38 cellular contexts compared by ENCODE assay signal in the genomic region with DNA sequence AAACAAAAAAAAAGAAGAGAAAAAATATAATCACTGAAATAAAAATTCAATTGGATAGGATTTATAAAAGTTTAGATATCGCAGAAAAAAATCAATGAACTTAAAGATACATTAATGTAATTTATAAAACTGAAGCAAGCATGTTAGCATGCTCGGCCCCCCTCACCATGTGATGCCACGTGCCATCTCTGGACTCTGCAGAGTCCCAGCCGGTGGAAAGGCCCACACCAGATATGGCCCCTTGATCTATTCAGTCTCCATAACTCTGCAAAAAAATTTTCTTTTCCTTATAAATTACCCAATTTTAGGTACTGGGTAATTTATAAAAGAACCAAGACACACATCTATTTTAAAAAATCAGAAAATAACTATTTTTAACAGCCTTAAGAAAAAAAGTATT.
"Had no signal": no experiment of that assay in that cellular context is flagged by ENCODE, and none has a peak within 500 bp of the region (broad histone marks: within the 10 kb centered on the region; RNA-seq: fewer than 3 reads in every experiment).

No MANE protein-coding gene starts in this region.

- H3K36me3 Mint-ChIP-seq: activated naive CD4-positive, alpha-beta T cell treated with anti-CD3 and anti-CD28 coated beads, Interleukin-2, amount 10 ng/mL, durations not matched to agents 7 days and 5 days; activated naive CD4-positive, alpha-beta T cell treated with anti-CD3 and anti-CD28 coated beads, Interleukin-2, amount 50 U/mL, for 24 hours; activated naive CD4-positive, alpha-beta T cell treated with anti-CD3 and anti-CD28 coated beads, Interleukin-2, amount 50 U/mL, for 72 hours; activated naive CD8-positive, alpha-beta T cell; activated naive CD8-positive, alpha-beta T cell treated with anti-CD3 and anti-CD28 coated beads for 36 hours; activated naive CD8-positive, alpha-beta T cell treated with anti-CD3 and anti-CD28 coated beads, Interleukin-2, amount 10 ng/mL, durations not matched to agents 7 days and 5 days; brain had no signal

- H3K9me3 ChIP-seq: adrenal gland, ascending aorta, body of pancreas, breast epithelium had no signal

- DNase-seq: activated effector memory CD4-positive, alpha-beta T cell treated with anti-CD3 and anti-CD28 coated beads, Interleukin-2, amount 50 U/mL, for 16 hours; activated effector memory CD4-positive, alpha-beta T cell treated with Interleukin-2 at 50 U/mL for 16 hours; activated gamma-delta T cell; activated gamma-delta T cell treated with Interleukin-2 at 50 U/mL for 16 hours; activated naive CD4-positive, alpha-beta T cell; activated naive CD4-positive, alpha-beta T cell treated with anti-CD3 and anti-CD28 coated beads for 36 hours; activated naive CD4-positive, alpha-beta T cell treated with anti-CD3 and anti-CD28 coated beads, Interleukin-2, amount 10 ng/mL, durations not matched to agents 7 days and 5 days; activated naive CD4-positive, alpha-beta T cell treated with anti-CD3 and anti-CD28 coated beads, Interleukin-2, amount 50 U/mL, for 16 hours; activated naive CD4-positive, alpha-beta T cell treated with Interleukin-2 at 50 U/mL for 16 hours; activated naive CD8-positive, alpha-beta T cell treated with anti-CD3 and anti-CD28 coated beads for 36 hours; activated naive CD8-positive, alpha-beta T cell treated with anti-CD3 and anti-CD28 coated beads, Interleukin-2, amount 10 ng/mL, durations not matched to agents 7 days and 5 days; activated naive CD8-positive, alpha-beta T cell treated with anti-CD3 and anti-CD28 coated beads, Interleukin-2, amount 50 U/mL, for 24 hours; activated T-cell treated with anti-CD3 and anti-CD28 coated beads, Interleukin-2, amount 50 U/mL, for 1 hour; activated T-cell treated with anti-CD3 and anti-CD28 coated beads, Interleukin-2, amount 50 U/mL, for 24 hours; activated T-cell treated with anti-CD3 and anti-CD28 coated beads, Interleukin-2, amount 50 U/mL, for 4 hours; activated T-cell treated with anti-CD3 and anti-CD28 coated beads, Interleukin-2, amount 50 U/mL, for 48 hours; activated T-cell treated with anti-CD3 and anti-CD28 coated beads, Interleukin-2, amount 50 U/mL, for 72 hours; adrenal gland; amniotic stem cell; amygdala; anterior cingulate cortex; aorta; body of pancreas; brain microvascular endothelial cell; caudate nucleus; central memory CD4-positive, alpha-beta T cell; cerebellar nuclear complex had no signal

- H3K27ac Mint-ChIP-seq: activated naive CD4-positive, alpha-beta T cell treated with anti-CD3 and anti-CD28 coated beads for 36 hours; activated naive CD4-positive, alpha-beta T cell treated with anti-CD3 and anti-CD28 coated beads, Interleukin-2, amount 10 ng/mL, durations not matched to agents 7 days and 5 days; activated naive CD4-positive, alpha-beta T cell treated with anti-CD3 and anti-CD28 coated beads, Interleukin-2, amount 50 U/mL, for 24 hours; activated naive CD4-positive, alpha-beta T cell treated with anti-CD3 and anti-CD28 coated beads, Interleukin-2, amount 50 U/mL, for 72 hours; activated naive CD8-positive, alpha-beta T cell treated with anti-CD3 and anti-CD28 coated beads for 36 hours; activated naive CD8-positive, alpha-beta T cell treated with anti-CD3 and anti-CD28 coated beads, Interleukin-2, amount 10 ng/mL, durations not matched to agents 7 days and 5 days; activated naive CD8-positive, alpha-beta T cell treated with anti-CD3 and anti-CD28 coated beads, Interleukin-2, amount 50 U/mL, for 24 hours; activated T-cell treated with anti-CD3 and anti-CD28 coated beads, Interleukin-2, amount 50 U/mL, for 24 hours; activated T-cell treated with anti-CD3 and anti-CD28 coated beads, Interleukin-2, amount 50 U/mL, for 72 hours; activated T-helper 1 cell treated with anti-CD3 and anti-CD28 coated beads, Interleukin-12 subunit alpha, Interleukin-12 subunit beta, Interleukin-2, Interleukin-4 antibody, amounts not matched to agents 30 ng/mL and 10 ng/mL and 1 ng/mL, durations not matched to agents 14 hours and 24 hours and 36 hours; activated T-helper 17 cell treated with anti-CD3 and anti-CD28 coated beads, Interleukin-2, amount 50 U/mL, for 72 hours; activated T-helper 2 cell treated with anti-CD3 and anti-CD28 coated beads, Interferon-gamma antibody, Interleukin-2, Interleukin-4, amounts not matched to agents 10 μg/mL and 5 μg/mL and 100 μg/mL, durations not matched to agents 14 hours and 24 hours and 36 hours; brain had no signal

- ATAC-seq: activated naive CD4-positive, alpha-beta T cell treated with anti-CD3 and anti-CD28 coated beads, Interleukin-2, amount 50 U/mL, for 72 hours; activated naive CD8-positive, alpha-beta T cell treated with anti-CD3 and anti-CD28 coated beads, Interleukin-2, amount 50 U/mL, for 24 hours; activated T-cell treated with anti-CD3 and anti-CD28 coated beads, Interleukin-2, amount 50 U/mL, for 4 hours; activated T-cell treated with anti-CD3 and anti-CD28 coated beads, Interleukin-2, amount 50 U/mL, for 72 hours; activated T-helper 17 cell treated with anti-CD3 and anti-CD28 coated beads, Interleukin-2, amount 50 U/mL, for 72 hours; body of pancreas had no signal

- H3K27me3 ChIP-seq: adrenal gland, ascending aorta, body of pancreas, brain microvascular endothelial cell, breast epithelium, cardiac muscle cell had no signal

- H3K4me3 ChIP-seq: adrenal gland, ascending aorta, body of pancreas, breast epithelium, cardiac muscle cell had no signal

- H3K27me3 Mint-ChIP-seq: activated naive CD4-positive, alpha-beta T cell treated with anti-CD3 and anti-CD28 coated beads, Interleukin-2, amount 10 ng/mL, durations not matched to agents 7 days and 5 days; activated naive CD4-positive, alpha-beta T cell treated with anti-CD3 and anti-CD28 coated beads, Interleukin-2, amount 50 U/mL, for 24 hours; activated naive CD8-positive, alpha-beta T cell; activated naive CD8-positive, alpha-beta T cell treated with anti-CD3 and anti-CD28 coated beads for 36 hours; activated naive CD8-positive, alpha-beta T cell treated with anti-CD3 and anti-CD28 coated beads, Interleukin-2, amount 10 ng/mL, durations not matched to agents 7 days and 5 days; activated naive CD8-positive, alpha-beta T cell treated with anti-CD3 and anti-CD28 coated beads, Interleukin-2, amount 50 U/mL, for 24 hours; activated T-cell treated with anti-CD3 and anti-CD28 coated beads, Interleukin-2, amount 50 U/mL, for 24 hours; activated T-helper 17 cell treated with anti-CD3 and anti-CD28 coated beads, Interleukin-2, amount 50 U/mL, for 72 hours; central memory CD8-positive, alpha-beta T cell had no signal

- H3K36me3 ChIP-seq: adrenal gland, ascending aorta, brain microvascular endothelial cell, breast epithelium, cardiac muscle cell had no signal

- H3K4me3 Mint-ChIP-seq: activated naive CD4-positive, alpha-beta T cell treated with anti-CD3 and anti-CD28 coated beads for 36 hours; activated naive CD4-positive, alpha-beta T cell treated with anti-CD3 and anti-CD28 coated beads, Interleukin-2, amount 10 ng/mL, durations not matched to agents 7 days and 5 days; activated naive CD4-positive, alpha-beta T cell treated with anti-CD3 and anti-CD28 coated beads, Interleukin-2, amount 50 U/mL, for 24 hours; activated naive CD8-positive, alpha-beta T cell; activated naive CD8-positive, alpha-beta T cell treated with anti-CD3 and anti-CD28 coated beads for 36 hours; activated naive CD8-positive, alpha-beta T cell treated with anti-CD3 and anti-CD28 coated beads, Interleukin-2, amount 10 ng/mL, durations not matched to agents 7 days and 5 days; activated naive CD8-positive, alpha-beta T cell treated with anti-CD3 and anti-CD28 coated beads, Interleukin-2, amount 50 U/mL, for 24 hours; activated T-cell treated with anti-CD3 and anti-CD28 coated beads, Interleukin-2, amount 50 U/mL, for 24 hours; activated T-cell treated with anti-CD3 and anti-CD28 coated beads, Interleukin-2, amount 50 U/mL, for 4 hours; activated T-cell treated with anti-CD3 and anti-CD28 coated beads, Interleukin-2, amount 50 U/mL, for 72 hours; activated T-helper 1 cell treated with anti-CD3 and anti-CD28 coated beads, Interleukin-12 subunit alpha, Interleukin-12 subunit beta, Interleukin-2, Interleukin-4 antibody, amounts not matched to agents 30 ng/mL and 10 ng/mL and 1 ng/mL, durations not matched to agents 14 hours and 24 hours and 36 hours; activated T-helper 17 cell treated with anti-CD3 and anti-CD28 coated beads, Interleukin-2, amount 50 U/mL, for 72 hours; brain; central memory CD8-positive, alpha-beta T cell had no signal

- H3K4me1 Mint-ChIP-seq: activated naive CD4-positive, alpha-beta T cell treated with anti-CD3 and anti-CD28 coated beads, Interleukin-2, amount 10 ng/mL, durations not matched to agents 7 days and 5 days; activated naive CD4-positive, alpha-beta T cell treated with anti-CD3 and anti-CD28 coated beads, Interleukin-2, amount 50 U/mL, for 24 hours; activated naive CD8-positive, alpha-beta T cell treated with anti-CD3 and anti-CD28 coated beads for 36 hours; activated naive CD8-positive, alpha-beta T cell treated with anti-CD3 and anti-CD28 coated beads, Interleukin-2, amount 10 ng/mL, durations not matched to agents 7 days and 5 days; activated naive CD8-positive, alpha-beta T cell treated with anti-CD3 and anti-CD28 coated beads, Interleukin-2, amount 50 U/mL, for 24 hours; activated T-helper 17 cell treated with anti-CD3 and anti-CD28 coated beads, Interleukin-2, amount 50 U/mL, for 72 hours; central memory CD8-positive, alpha-beta T cell had no signal

- H3K4me1 ChIP-seq: adrenal gland, ascending aorta, body of pancreas, breast epithelium had no signal

- H3K27ac ChIP-seq: adrenal gland, ascending aorta, body of pancreas, brain microvascular endothelial cell, breast epithelium, cardiac muscle cell had no signal

- H3K9me3 Mint-ChIP-seq: activated naive CD8-positive, alpha-beta T cell treated with anti-CD3 and anti-CD28 coated beads, Interleukin-2, amount 10 ng/mL, durations not matched to agents 7 days and 5 days; activated naive CD8-positive, alpha-beta T cell treated with anti-CD3 and anti-CD28 coated beads, Interleukin-2, amount 50 U/mL, for 24 hours; activated T-helper 1 cell treated with anti-CD3 and anti-CD28 coated beads, Interleukin-12 subunit alpha, Interleukin-12 subunit beta, Interleukin-2, Interleukin-4 antibody, amounts not matched to agents 30 ng/mL and 10 ng/mL and 1 ng/mL, durations not matched to agents 14 hours and 24 hours and 36 hours; brain had no signal
